8 cellular contexts compared by ENCODE assay signal in the genomic region with DNA sequence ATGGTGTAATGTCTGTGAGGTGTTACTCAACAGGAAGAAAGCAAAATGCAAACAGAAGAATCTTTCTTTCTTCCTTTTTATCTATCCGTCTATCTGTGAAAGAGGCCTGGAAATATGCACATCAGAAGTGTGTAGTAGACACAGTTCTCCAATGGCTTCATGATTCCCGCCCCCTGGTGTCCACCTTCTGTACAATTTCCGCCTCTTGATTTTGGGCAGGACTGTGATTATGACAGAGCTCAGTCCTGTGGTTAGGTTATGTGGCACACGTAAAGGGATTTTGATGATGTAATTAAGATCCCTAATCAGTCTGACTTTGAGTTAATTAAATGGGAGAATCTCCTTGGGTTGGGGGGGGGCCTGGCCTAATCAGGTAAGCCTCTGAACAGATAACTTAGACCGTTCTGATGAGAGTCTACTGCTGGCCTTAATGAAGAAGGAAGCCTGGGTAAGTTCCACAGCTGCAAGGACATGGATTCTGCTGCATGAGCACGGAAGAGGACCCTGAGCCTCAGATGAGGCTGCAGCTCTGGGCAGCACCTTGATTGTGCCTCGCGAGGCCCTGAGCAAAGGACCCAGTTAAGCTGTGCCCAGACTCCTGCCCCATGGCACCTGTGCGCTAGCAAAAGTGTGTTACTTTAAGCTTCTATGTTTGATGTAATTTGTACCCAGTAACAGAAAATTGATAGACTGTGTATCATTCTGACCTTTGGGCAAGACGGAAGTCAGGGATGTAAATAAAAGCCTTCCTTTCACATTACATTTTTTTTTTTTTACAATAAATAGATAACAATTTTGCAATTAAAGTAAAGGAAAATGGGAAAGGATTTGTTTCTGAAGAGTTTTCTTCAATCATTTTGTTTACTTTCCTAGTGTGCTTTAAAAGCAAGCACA. TPM values are rescaled to one million over a fixed set of nuclear protein-coding genes. Genes with fewer than 3 reads are reported as not detected.
DNase-seq lines count a peak whose midpoint lies in the region; ATAC-seq, FAIRE-seq and TF ChIP-seq lines count a peak whose summit lies in the region.

No MANE protein-coding gene starts in this region.

- peak; percentile 52 for FAIRE-seq in H54 (lab: Jason Lieb, UNC)

- DNase-seq in AG10803 (ENCODE audit: low read depth) (no peak), H54 (ENCODE audit: insufficient read length, low spot score) (peak; percentile 54), OCI-M1 (lab: John Stamatoyannopoulos, UW) (peak; percentile 77), fibroblast of villous mesenchyme (ENCODE audit: low read depth) (peak; percentile 12), testis (no peak), vagina (ENCODE audit: extremely low spot score in 2 of 2) (no peak)
- DNase-seq in activated naive CD4-positive, alpha-beta T cell treated with anti-CD3 and anti-CD28 coated beads, Interleukin-2, amount 50 U/mL, for 16 hours, result no peak

- H3K4me1 ChIP-seq in testis (no peaks in the 10 kb centered on the region), vagina (no peaks in the 10 kb centered on the region)

- WGBS in testis, 2 donors, result 88 to 89% methylated on average over 10 of the region's 10 CpGs

- ATAC-seq in HG02610 (IDR thresholded peaks at IDR 0.05; ENCODE audit: unreplicated experiment), result no peak

- TF ChIP-seq POLR2A in H54 (IDR thresholded peaks at IDR 0.05; ENCODE audit: low read depth, low read length) (no peak), testis (IDR thresholded peaks at IDR 0.05) (no peak), vagina (IDR thresholded peaks at IDR 0.05) (no peak)

- TF ChIP-seq CTCF in AG10803 (conservative IDR thresholded peaks at IDR 0.05; ENCODE audit: low read length), result peak; percentile 31
- TF ChIP-seq CTCF in fibroblast of villous mesenchyme (IDR thresholded peaks at IDR 0.05; ENCODE audit: insufficient read depth, low read depth, low read length), result peak; percentile 32
- TF ChIP-seq CTCF in testis (IDR thresholded peaks at IDR 0.05), result no peak
- no peak for TF ChIP-seq CTCF in vagina (IDR thresholded peaks at IDR 0.05)

- H3K27ac ChIP-seq in testis, result no peak overlapping the region
- H3K27ac ChIP-seq in vagina, result no peak overlapping the region

- H3K4me3 ChIP-seq in AG10803 (ENCODE audit: low read length), result no peak overlapping the region
- no peak overlapping the region for H3K4me3 ChIP-seq in fibroblast of villous mesenchyme (ENCODE audit: low read depth, low read length)
- H3K4me3 ChIP-seq in testis, result no peak overlapping the region
- H3K4me3 ChIP-seq in vagina, result no peak overlapping the region

- intact Hi-C loops in testis (cut with DNase I; ENCODE audit: low total_unique reads), result no loop called here
- intact Hi-C loops in vagina (cut with DNase I), result no loop called here

- H3K36me3 ChIP-seq in testis (ENCODE audit: low read depth, missing control alignments) (no peaks in the 10 kb centered on the region), vagina (no peaks in the 10 kb centered on the region)

- H3K9me3 ChIP-seq in testis (no peaks in the 10 kb centered on the region), vagina (no peaks in the 10 kb centered on the region)

- no peaks in the 10 kb centered on the region for H3K27me3 ChIP-seq in testis
- no peaks in the 10 kb centered on the region for H3K27me3 ChIP-seq in vagina

RNA-seq across cellular contexts. Expression of a gene that starts 11.3 kb away (rescaled TPM):
- total RNA-seq in fibroblast of villous mesenchyme (not detected in 2 replicates), testis (under 1 TPM; 0.19 to 0.63 TPM), vagina (not detected)
- polyA plus RNA-seq in testis (ENCODE audit: insufficient read depth, low read depth, low replicate concordance), result 0.70 TPM

Comparison
In these comparisons a context has a peak if more than half of its experiments do, and no peak if none do; other contexts are left out.
1. DNase-seq: peak in H54 (single experiment), OCI-M1 (single experiment) and fibroblast of villous mesenchyme (single experiment); none in AG10803 (single experiment), testis (single experiment), activated naive CD4-positive, alpha-beta T cell treated with anti-CD3 and anti-CD28 coated beads, Interleukin-2, amount 50 U/mL, for 16 hours (single experiment) and vagina (0 of 2).
2. CTCF ChIP-seq: peak in AG10803 (single experiment) and fibroblast of villous mesenchyme (single experiment); none in testis (0 of 3) and vagina (0 of 3).